ENCODE assay signal across 1 cellular context in the genomic region with DNA sequence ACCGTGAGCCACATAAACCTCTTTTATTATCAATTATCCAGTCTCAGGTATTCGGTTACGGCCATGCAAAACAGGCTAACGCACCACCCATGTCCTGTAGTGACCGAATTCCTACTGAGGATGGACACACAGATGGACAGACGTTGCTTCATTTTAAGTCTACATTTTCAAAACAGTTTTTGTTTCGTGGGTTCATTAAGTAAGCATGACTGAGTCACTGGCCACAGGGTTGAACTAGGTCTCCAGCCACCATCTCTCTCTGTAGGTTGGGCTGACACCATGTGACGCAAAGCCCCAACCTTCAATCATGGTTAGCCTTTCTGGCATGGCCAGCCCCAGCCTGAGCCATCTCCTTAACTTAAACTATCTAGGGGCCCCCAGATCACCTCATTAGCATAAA.
TF ChIP-seq lines count a peak whose summit lies in the region.

No MANE protein-coding gene starts in this region.

TF ChIP-seq in GM23338, 12 proteins besides CTCF, POLR2A, EP300 and RAD21 (continued from another document):
- TF ChIP-seq, protein P1, sequence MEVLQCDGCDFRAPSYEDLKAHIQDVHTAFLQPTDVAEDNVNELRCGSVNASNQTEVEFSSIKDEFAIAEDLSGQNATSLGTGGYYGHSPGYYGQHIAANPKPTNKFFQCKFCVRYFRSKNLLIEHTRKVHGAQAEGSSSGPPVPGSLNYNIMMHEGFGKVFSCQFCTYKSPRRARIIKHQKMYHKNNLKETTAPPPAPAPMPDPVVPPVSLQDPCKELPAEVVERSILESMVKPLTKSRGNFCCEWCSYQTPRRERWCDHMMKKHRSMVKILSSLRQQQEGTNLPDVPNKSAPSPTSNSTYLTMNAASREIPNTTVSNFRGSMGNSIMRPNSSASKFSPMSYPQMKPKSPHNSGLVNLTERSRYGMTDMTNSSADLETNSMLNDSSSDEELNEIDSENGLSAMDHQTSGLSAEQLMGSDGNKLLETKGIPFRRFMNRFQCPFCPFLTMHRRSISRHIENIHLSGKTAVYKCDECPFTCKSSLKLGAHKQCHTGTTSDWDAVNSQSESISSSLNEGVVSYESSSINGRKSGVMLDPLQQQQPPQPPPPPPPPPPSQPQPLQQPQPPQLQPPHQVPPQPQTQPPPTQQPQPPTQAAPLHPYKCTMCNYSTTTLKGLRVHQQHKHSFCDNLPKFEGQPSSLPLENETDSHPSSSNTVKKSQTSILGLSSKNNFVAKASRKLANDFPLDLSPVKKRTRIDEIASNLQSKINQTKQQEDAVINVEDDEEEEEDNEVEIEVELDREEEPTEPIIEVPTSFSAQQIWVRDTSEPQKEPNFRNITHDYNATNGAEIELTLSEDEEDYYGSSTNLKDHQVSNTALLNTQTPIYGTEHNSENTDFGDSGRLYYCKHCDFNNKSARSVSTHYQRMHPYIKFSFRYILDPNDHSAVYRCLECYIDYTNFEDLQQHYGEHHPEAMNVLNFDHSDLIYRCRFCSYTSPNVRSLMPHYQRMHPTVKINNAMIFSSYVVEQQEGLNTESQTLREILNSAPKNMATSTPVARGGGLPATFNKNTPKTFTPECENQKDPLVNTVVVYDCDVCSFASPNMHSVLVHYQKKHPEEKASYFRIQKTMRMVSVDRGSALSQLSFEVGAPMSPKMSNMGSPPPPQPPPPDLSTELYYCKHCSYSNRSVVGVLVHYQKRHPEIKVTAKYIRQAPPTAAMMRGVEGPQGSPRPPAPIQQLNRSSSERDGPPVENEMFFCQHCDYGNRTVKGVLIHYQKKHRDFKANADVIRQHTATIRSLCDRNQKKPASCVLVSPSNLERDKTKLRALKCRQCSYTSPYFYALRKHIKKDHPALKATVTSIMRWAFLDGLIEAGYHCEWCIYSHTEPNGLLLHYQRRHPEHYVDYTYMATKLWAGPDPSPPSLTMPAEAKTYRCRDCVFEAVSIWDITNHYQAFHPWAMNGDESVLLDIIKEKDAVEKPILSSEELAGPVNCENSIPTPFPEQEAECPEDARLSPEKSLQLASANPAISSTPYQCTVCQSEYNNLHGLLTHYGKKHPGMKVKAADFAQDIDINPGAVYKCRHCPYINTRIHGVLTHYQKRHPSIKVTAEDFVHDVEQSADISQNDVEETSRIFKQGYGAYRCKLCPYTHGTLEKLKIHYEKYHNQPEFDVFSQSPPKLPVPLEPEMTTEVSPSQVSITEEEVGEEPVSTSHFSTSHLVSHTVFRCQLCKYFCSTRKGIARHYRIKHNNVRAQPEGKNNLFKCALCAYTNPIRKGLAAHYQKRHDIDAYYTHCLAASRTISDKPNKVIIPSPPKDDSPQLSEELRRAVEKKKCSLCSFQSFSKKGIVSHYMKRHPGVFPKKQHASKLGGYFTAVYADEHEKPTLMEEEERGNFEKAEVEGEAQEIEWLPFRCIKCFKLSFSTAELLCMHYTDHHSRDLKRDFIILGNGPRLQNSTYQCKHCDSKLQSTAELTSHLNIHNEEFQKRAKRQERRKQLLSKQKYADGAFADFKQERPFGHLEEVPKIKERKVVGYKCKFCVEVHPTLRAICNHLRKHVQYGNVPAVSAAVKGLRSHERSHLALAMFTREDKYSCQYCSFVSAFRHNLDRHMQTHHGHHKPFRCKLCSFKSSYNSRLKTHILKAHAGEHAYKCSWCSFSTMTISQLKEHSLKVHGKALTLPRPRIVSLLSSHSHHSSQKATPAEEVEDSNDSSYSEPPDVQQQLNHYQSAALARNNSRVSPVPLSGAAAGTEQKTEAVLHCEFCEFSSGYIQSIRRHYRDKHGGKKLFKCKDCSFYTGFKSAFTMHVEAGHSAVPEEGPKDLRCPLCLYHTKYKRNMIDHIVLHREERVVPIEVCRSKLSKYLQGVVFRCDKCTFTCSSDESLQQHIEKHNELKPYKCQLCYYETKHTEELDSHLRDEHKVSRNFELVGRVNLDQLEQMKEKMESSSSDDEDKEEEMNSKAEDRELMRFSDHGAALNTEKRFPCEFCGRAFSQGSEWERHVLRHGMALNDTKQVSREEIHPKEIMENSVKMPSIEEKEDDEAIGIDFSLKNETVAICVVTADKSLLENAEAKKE (CRISPR knock-in tag; IDR thresholded peaks at IDR 0.05): no peak
